1 cellular context compared by ENCODE assay signal in the genomic region with DNA sequence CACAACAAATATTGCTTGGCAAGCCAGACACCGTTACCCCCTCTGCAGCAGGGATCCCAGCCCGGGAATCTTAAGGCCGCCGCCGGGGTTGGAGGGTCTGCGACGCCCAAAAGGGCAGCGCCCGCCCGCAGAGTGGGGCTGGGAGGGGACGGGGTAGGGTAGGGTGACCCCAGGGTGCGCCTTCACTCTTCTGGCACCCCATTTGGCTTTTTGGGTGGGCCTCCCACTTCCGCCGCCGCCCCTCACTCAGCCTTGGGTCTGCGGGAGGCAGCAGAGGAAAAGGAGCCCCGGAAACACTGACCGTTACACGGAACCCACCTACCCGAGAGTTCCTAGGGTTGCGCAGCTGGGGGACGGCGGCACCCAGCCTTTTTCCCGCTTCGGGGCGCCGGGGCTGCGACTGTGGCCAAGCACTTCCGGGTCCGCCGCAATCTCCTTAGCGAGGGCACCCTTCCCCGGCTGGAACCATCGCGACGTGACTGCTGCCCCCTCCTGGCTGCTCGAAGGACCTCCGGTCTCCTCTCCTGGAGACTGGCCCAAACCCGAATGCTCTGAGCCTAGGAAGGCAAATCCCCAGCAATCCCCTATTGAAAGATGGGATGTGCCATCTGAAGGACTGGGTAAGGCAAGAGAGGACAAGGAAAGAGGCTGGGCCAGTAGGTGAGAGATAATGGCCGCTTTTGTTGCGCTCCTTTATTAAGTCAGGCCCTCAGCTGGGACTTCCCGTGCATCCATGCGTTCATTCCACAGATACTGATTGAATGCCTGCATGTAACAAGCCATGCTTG.
TF ChIP-seq lines count a peak whose summit lies in the region.

A gene (minus strand): TSS at position 404 of the 788 bp plus-strand sequence. CDS start 1,447 bp downstream, outside the sequence.

TF ChIP-seq in GM12878, 131 proteins besides CTCF, POLR2A, EP300 and RAD21 (continued from another document and continues in another):
- TF ChIP-seq BCL11A (IDR thresholded peaks at IDR 0.05; ENCODE audit: low read depth, low read length) (0 out of 2 replicates have a peak, but pooled peaks have one; percentile 6), ESRRA (IDR thresholded peaks at IDR 0.05; ENCODE audit: low read length) (no peak), NR2F1 (conservative IDR thresholded peaks at IDR 0.05) (peak; percentile 59), NRF1 (conservative IDR thresholded peaks at IDR 0.05; ENCODE audit: low read depth, low read length) (no peak), SRF (IDR thresholded peaks at IDR 0.05; ENCODE audit: low read depth in 2 of 2, low read length in 2 of 2) (peak; percentile 50 to 57; a peak in 2 of 4 replicates), CHD2 (IDR thresholded peaks at IDR 0.05; ENCODE audit: borderline replicate concordance, low read depth, low read length) (no peak; the same call in 1 of the 2 replicates), KAT2A (conservative IDR thresholded peaks at IDR 0.05; ENCODE audit: control insufficient read depth, low read depth, low read length) (no peak), PAX5 (IDR thresholded peaks at IDR 0.05; ENCODE audit: borderline replicate concordance, low read depth, low read length) (no peak), PML (IDR thresholded peaks at IDR 0.05; ENCODE audit: low read length) (no peak), RUNX3 (IDR thresholded peaks at IDR 0.05; ENCODE audit: low read length) (peak; percentile 36), TCF3 (IDR thresholded peaks at IDR 0.05; ENCODE audit: borderline replicate concordance, insufficient read depth, low read depth, low read length) (peak; percentile 69; the same call in 1 of the 2 replicates), CBX5 (IDR thresholded peaks at IDR 0.05; ENCODE audit: low read depth) (0 out of 2 replicates have a peak, but pooled peaks have one; percentile 65), CHD4 (IDR thresholded peaks at IDR 0.05) (no peak), SIN3A (IDR thresholded peaks at IDR 0.05; ENCODE audit: low read depth, low read length) (no peak; the same call in 1 of the 2 replicates), ZBED1 (IDR thresholded peaks at IDR 0.05; ENCODE audit: borderline replicate concordance) (no peak), NFIC (IDR thresholded peaks at IDR 0.05; ENCODE audit: low read depth, low read length) (no peak), CBX3 (IDR thresholded peaks at IDR 0.05; ENCODE audit: borderline replicate concordance, low read depth) (no peak), ZNF24 (IDR thresholded peaks at IDR 0.05) (no peak), LARP7 (IDR thresholded peaks at IDR 0.05) (peak; percentile 80), FOXK2 (IDR thresholded peaks at IDR 0.05) (no peak), SP1 (IDR thresholded peaks at IDR 0.05; ENCODE audit: low read depth, low read length) (no peak)
- TF ChIP-seq, protein P1, sequence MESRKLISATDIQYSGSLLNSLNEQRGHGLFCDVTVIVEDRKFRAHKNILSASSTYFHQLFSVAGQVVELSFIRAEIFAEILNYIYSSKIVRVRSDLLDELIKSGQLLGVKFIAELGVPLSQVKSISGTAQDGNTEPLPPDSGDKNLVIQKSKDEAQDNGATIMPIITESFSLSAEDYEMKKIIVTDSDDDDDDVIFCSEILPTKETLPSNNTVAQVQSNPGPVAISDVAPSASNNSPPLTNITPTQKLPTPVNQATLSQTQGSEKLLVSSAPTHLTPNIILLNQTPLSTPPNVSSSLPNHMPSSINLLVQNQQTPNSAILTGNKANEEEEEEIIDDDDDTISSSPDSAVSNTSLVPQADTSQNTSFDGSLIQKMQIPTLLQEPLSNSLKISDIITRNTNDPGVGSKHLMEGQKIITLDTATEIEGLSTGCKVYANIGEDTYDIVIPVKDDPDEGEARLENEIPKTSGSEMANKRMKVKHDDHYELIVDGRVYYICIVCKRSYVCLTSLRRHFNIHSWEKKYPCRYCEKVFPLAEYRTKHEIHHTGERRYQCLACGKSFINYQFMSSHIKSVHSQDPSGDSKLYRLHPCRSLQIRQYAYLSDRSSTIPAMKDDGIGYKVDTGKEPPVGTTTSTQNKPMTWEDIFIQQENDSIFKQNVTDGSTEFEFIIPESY (IDR thresholded peaks at IDR 0.05), result no peak
- TF ChIP-seq, protein P2, sequence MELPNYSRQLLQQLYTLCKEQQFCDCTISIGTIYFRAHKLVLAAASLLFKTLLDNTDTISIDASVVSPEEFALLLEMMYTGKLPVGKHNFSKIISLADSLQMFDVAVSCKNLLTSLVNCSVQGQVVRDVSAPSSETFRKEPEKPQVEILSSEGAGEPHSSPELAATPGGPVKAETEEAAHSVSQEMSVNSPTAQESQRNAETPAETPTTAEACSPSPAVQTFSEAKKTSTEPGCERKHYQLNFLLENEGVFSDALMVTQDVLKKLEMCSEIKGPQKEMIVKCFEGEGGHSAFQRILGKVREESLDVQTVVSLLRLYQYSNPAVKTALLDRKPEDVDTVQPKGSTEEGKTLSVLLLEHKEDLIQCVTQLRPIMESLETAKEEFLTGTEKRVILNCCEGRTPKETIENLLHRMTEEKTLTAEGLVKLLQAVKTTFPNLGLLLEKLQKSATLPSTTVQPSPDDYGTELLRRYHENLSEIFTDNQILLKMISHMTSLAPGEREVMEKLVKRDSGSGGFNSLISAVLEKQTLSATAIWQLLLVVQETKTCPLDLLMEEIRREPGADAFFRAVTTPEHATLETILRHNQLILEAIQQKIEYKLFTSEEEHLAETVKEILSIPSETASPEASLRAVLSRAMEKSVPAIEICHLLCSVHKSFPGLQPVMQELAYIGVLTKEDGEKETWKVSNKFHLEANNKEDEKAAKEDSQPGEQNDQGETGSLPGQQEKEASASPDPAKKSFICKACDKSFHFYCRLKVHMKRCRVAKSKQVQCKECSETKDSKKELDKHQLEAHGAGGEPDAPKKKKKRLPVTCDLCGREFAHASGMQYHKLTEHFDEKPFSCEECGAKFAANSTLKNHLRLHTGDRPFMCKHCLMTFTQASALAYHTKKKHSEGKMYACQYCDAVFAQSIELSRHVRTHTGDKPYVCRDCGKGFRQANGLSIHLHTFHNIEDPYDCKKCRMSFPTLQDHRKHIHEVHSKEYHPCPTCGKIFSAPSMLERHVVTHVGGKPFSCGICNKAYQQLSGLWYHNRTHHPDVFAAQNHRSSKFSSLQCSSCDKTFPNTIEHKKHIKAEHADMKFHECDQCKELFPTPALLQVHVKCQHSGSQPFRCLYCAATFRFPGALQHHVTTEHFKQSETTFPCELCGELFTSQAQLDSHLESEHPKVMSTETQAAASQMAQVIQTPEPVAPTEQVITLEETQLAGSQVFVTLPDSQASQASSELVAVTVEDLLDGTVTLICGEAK (IDR thresholded peaks at IDR 0.05; ENCODE audit: borderline replicate concordance), result peak; percentile 84
- TF ChIP-seq, protein P3, sequence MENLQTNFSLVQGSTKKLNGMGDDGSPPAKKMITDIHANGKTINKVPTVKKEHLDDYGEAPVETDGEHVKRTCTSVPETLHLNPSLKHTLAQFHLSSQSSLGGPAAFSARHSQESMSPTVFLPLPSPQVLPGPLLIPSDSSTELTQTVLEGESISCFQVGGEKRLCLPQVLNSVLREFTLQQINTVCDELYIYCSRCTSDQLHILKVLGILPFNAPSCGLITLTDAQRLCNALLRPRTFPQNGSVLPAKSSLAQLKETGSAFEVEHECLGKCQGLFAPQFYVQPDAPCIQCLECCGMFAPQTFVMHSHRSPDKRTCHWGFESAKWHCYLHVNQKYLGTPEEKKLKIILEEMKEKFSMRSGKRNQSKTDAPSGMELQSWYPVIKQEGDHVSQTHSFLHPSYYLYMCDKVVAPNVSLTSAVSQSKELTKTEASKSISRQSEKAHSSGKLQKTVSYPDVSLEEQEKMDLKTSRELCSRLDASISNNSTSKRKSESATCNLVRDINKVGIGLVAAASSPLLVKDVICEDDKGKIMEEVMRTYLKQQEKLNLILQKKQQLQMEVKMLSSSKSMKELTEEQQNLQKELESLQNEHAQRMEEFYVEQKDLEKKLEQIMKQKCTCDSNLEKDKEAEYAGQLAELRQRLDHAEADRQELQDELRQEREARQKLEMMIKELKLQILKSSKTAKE (IDR thresholded peaks at IDR 0.05; ENCODE audit: low read depth, poor library complexity, severe bottlenecking), result no peak
- TF ChIP-seq, protein P4, sequence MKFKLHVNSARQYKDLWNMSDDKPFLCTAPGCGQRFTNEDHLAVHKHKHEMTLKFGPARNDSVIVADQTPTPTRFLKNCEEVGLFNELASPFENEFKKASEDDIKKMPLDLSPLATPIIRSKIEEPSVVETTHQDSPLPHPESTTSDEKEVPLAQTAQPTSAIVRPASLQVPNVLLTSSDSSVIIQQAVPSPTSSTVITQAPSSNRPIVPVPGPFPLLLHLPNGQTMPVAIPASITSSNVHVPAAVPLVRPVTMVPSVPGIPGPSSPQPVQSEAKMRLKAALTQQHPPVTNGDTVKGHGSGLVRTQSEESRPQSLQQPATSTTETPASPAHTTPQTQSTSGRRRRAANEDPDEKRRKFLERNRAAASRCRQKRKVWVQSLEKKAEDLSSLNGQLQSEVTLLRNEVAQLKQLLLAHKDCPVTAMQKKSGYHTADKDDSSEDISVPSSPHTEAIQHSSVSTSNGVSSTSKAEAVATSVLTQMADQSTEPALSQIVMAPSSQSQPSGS (IDR thresholded peaks at IDR 0.05; ENCODE audit: low read length), result no peak
- TF ChIP-seq, protein P5, sequence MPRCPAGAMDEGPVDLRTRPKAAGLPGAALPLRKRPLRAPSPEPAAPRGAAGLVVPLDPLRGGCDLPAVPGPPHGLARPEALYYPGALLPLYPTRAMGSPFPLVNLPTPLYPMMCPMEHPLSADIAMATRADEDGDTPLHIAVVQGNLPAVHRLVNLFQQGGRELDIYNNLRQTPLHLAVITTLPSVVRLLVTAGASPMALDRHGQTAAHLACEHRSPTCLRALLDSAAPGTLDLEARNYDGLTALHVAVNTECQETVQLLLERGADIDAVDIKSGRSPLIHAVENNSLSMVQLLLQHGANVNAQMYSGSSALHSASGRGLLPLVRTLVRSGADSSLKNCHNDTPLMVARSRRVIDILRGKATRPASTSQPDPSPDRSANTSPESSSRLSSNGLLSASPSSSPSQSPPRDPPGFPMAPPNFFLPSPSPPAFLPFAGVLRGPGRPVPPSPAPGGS (IDR thresholded peaks at IDR 0.05; ENCODE audit: borderline replicate concordance, insufficient read depth, low read depth, low read length, poor library complexity, severe bottlenecking), result no peak
- TF ChIP-seq, protein P6, sequence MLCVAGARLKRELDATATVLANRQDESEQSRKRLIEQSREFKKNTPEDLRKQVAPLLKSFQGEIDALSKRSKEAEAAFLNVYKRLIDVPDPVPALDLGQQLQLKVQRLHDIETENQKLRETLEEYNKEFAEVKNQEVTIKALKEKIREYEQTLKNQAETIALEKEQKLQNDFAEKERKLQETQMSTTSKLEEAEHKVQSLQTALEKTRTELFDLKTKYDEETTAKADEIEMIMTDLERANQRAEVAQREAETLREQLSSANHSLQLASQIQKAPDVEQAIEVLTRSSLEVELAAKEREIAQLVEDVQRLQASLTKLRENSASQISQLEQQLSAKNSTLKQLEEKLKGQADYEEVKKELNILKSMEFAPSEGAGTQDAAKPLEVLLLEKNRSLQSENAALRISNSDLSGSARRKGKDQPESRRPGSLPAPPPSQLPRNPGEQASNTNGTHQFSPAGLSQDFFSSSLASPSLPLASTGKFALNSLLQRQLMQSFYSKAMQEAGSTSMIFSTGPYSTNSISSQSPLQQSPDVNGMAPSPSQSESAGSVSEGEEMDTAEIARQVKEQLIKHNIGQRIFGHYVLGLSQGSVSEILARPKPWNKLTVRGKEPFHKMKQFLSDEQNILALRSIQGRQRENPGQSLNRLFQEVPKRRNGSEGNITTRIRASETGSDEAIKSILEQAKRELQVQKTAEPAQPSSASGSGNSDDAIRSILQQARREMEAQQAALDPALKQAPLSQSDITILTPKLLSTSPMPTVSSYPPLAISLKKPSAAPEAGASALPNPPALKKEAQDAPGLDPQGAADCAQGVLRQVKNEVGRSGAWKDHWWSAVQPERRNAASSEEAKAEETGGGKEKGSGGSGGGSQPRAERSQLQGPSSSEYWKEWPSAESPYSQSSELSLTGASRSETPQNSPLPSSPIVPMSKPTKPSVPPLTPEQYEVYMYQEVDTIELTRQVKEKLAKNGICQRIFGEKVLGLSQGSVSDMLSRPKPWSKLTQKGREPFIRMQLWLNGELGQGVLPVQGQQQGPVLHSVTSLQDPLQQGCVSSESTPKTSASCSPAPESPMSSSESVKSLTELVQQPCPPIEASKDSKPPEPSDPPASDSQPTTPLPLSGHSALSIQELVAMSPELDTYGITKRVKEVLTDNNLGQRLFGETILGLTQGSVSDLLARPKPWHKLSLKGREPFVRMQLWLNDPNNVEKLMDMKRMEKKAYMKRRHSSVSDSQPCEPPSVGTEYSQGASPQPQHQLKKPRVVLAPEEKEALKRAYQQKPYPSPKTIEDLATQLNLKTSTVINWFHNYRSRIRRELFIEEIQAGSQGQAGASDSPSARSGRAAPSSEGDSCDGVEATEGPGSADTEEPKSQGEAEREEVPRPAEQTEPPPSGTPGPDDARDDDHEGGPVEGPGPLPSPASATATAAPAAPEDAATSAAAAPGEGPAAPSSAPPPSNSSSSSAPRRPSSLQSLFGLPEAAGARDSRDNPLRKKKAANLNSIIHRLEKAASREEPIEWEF (IDR thresholded peaks at IDR 0.05; ENCODE audit: insufficient replicate concordance, low read depth, low read length), result no peak
- TF ChIP-seq, protein P7, sequence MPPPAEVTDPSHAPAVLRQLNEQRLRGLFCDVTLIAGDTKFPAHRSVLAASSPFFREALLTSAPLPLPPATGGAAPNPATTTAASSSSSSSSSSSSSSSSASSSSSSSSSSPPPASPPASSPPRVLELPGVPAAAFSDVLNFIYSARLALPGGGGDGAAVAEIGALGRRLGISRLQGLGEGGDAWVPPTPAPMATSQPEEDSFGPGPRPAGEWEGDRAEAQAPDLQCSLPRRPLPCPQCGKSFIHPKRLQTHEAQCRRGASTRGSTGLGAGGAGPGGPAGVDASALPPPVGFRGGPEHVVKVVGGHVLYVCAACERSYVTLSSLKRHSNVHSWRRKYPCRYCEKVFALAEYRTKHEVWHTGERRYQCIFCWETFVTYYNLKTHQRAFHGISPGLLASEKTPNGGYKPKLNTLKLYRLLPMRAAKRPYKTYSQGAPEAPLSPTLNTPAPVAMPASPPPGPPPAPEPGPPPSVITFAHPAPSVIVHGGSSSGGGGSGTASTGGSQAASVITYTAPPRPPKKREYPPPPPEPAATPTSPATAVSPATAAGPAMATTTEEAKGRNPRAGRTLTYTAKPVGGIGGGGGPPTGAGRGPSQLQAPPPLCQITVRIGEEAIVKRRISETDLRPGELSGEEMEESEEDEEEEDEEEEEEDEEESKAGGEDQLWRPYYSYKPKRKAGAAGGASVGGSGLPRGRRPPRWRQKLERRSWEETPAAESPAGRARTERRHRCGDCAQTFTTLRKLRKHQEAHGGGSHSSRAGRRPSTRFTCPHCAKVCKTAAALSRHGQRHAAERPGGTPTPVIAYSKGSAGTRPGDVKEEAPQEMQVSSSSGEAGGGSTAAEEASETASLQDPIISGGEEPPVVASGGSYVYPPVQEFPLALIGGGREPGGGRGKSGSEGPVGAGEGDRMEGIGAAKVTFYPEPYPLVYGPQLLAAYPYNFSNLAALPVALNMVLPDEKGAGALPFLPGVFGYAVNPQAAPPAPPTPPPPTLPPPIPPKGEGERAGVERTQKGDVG (CRISPR knock-in tag; IDR thresholded peaks at IDR 0.05), result no peak
